ENCODE assay signal across 9 cellular contexts in genomic region chr2:15159751-15160177, GRCh38.
A peak's percentile ranks its signal among the peaks of the same experiment; 100 is the strongest.
DNase-seq lines count a peak whose midpoint lies in the region; ATAC-seq, FAIRE-seq and TF ChIP-seq lines count a peak whose summit lies in the region.
"Had no signal": no experiment of that assay in that cellular context is flagged by ENCODE, and none has a peak within 500 bp of the region (broad histone marks: within the 10 kb centered on the region; RNA-seq: fewer than 3 reads in every experiment).

No MANE protein-coding gene starts in this region.

- no peaks in the 10 kb centered on the region for H3K9me2 ChIP-seq in DOHH2 (replicated peaks; ENCODE audit: control insufficient read depth, low read length)

- H4K20me1 ChIP-seq in DOHH2 (ENCODE audit: control insufficient read depth, insufficient read depth, low read depth, low read length) = no peaks in the 10 kb centered on the region
- no peaks in the 10 kb centered on the region for H4K20me1 ChIP-seq in OCI-LY3 (ENCODE audit: insufficient read depth, low read length)

- no peaks in the 10 kb centered on the region for H3K9me3 ChIP-seq in DOHH2 (ENCODE audit: control insufficient read depth, insufficient read depth, low read length)
- no peaks in the 10 kb centered on the region for H3K9me3 ChIP-seq in OCI-LY3 (ENCODE audit: insufficient read depth, low read length)
- no peaks in the 10 kb centered on the region for H3K9me3 ChIP-seq in pancreas

- no peaks in the 10 kb centered on the region for H3K79me2 ChIP-seq in DOHH2 (ENCODE audit: control insufficient read depth, low read length)
- H3K79me2 ChIP-seq in OCI-LY3 (ENCODE audit: low read length) = no peaks in the 10 kb centered on the region

- H3K4me1 ChIP-seq in DOHH2 (ENCODE audit: control insufficient read depth, low read length) = 0 out of 2 replicates have a peak, but pooled peaks cover 8% of the 10 kb centered on the region
- no peaks in the 10 kb centered on the region for H3K4me1 ChIP-seq in OCI-LY3 (ENCODE audit: low read length)
- H3K4me1 ChIP-seq in pancreas = no peaks in the 10 kb centered on the region

- H3K27me3 ChIP-seq in DOHH2 (ENCODE audit: control insufficient read depth, low read length) (no peaks in the 10 kb centered on the region), OCI-LY3 (ENCODE audit: low read depth, low read length) (no peaks in the 10 kb centered on the region), pancreas (no peaks in the 10 kb centered on the region)

- H3K27ac ChIP-seq in DOHH2 (ENCODE audit: low read depth, low read length) = no peak overlapping the region
- no peak overlapping the region for H3K27ac ChIP-seq in OCI-LY3 (ENCODE audit: low read length)
- H3K27ac ChIP-seq in pancreas = no peak overlapping the region

- 31 to 33% methylated on average over 3 of the region's 3 CpGs for WGBS in pancreas, 2 donors

- FAIRE-seq in pancreas (lab: Jason Lieb, UNC) = no peak

- H3K36me3 ChIP-seq in DOHH2 (ENCODE audit: control insufficient read depth, low read length) (no peaks in the 10 kb centered on the region), OCI-LY3 (replicated peaks; ENCODE audit: low read depth, low read length) (no peaks in the 10 kb centered on the region), pancreas (no peaks in the 10 kb centered on the region)

- no peak overlapping the region for H3K4me3 ChIP-seq in DOHH2 (ENCODE audit: low read length)
- no peak overlapping the region for H3K4me3 ChIP-seq in OCI-LY3 (ENCODE audit: low read length)
- H3K4me3 ChIP-seq in epithelial cell of esophagus (ENCODE audit: low read length) = no peak overlapping the region
- no peak overlapping the region for H3K4me3 ChIP-seq in pancreas

- no peaks in the 10 kb centered on the region for H3F3A ChIP-seq in DOHH2 (ENCODE audit: control insufficient read depth, insufficient read depth)

- intact Hi-C loops in pancreas (cut with DNase I) = no loop called here

- H3K4me2 ChIP-seq in DOHH2 (ENCODE audit: low read length) (no peak overlapping the region), OCI-LY3 (ENCODE audit: low read length) (no peak overlapping the region)

- H2AFZ ChIP-seq in OCI-LY3 (ENCODE audit: low read depth, low read length) = no peak overlapping the region

- H3K9ac ChIP-seq in OCI-LY3 (ENCODE audit: low read length) = no peak overlapping the region

- TF ChIP-seq CTCF in DOHH2 (IDR thresholded peaks at IDR 0.05; ENCODE audit: low read depth, low read length, poor library complexity, severe bottlenecking) (peak; percentile 84), OCI-LY3 (IDR thresholded peaks at IDR 0.05; ENCODE audit: low read depth, low read length) (peak; percentile 66), epithelial cell of esophagus (IDR thresholded peaks at IDR 0.05; ENCODE audit: insufficient read depth, low read depth, low read length, missing control alignments) (peak; percentile 54), pancreas (IDR thresholded peaks at IDR 0.05) (peak in 2 of 4 donors; percentile 11 to 28)

- DNase-seq in HK-2 (ENCODE audit: unreplicated experiment) (peak; percentile 10), epithelial cell of esophagus (ENCODE audit: low read depth) (peak; percentile 53), pancreas (peak in 1 of 6 donors; percentile 16), 8988T (no peak)
- DNase-seq: activated B cell treated with CpG ODN at 0.5 μM for 24 hours had no signal

- ATAC-seq in pancreas = peak in 3 of 4 donors; percentile 53 to 74 (median 71)
- no peak for ATAC-seq in HG03354 (IDR thresholded peaks at IDR 0.05; ENCODE audit: poor library complexity, severe bottlenecking, unreplicated experiment)
- no peak for ATAC-seq in HG03095 (IDR thresholded peaks at IDR 0.05; ENCODE audit: unreplicated experiment)

Comparison
In these comparisons a context has a peak if more than half of its experiments do, and no peak if none do; other contexts are left out.
1. ATAC-seq: peak in pancreas (3 of 4); none in HG03354 (single experiment) and HG03095 (single experiment).